11 cellular contexts compared by ENCODE assay signal in genomic region chrX:47958206-47958605, GRCh38. TPM values are rescaled to one million over a fixed set of nuclear protein-coding genes. Genes with fewer than 3 reads are reported as not detected.
A peak's percentile ranks its signal among the peaks of the same experiment; 100 is the strongest.
DNase-seq lines count a peak whose midpoint lies in the region; TF ChIP-seq lines count a peak whose summit lies in the region.
"Not testable (repeated sequence)": the region's sequence is repeated elsewhere in the genome, so short reads cannot be mapped to it uniquely, and the experiment has no call there.
"Had no signal": no experiment of that assay in that cellular context is flagged by ENCODE, and none has a peak within 500 bp of the region (broad histone marks: within the 10 kb centered on the region; RNA-seq: fewer than 3 reads in every experiment).

No MANE protein-coding gene starts in this region.

- in situ Hi-C loops in G401 (cut with HindIII; ENCODE audit: low sequenced_read_pairs): not testable (repeated sequence)

- H3K27me3 ChIP-seq in WERI-Rb-1 (ENCODE audit: insufficient read depth, low read depth, severe bottlenecking): not testable (repeated sequence)

- H3K36me3 ChIP-seq in WERI-Rb-1: not testable (repeated sequence)

- not testable (repeated sequence) for TF ChIP-seq CTCF in WERI-Rb-1 (IDR thresholded peaks at IDR 0.05; ENCODE audit: low read depth, low read length)

- not testable (repeated sequence) for H3K4me3 ChIP-seq in WERI-Rb-1 (ENCODE audit: low read depth, low read length)

- not testable (repeated sequence) for H3K9me3 ChIP-seq in WERI-Rb-1 (ENCODE audit: severe bottlenecking)

- H3K27ac ChIP-seq in WERI-Rb-1: not testable (repeated sequence)

- DNase-seq in G401 (ENCODE audit: low spot score): peak; percentile 0
- peak; percentile 73 to 82 for DNase-seq in NCI-H524 (lab: John Stamatoyannopoulos, UW)
- DNase-seq in NCI-H82 treated with DMSO at 0.1 percent for 48 hours (lab: John Stamatoyannopoulos, UW; ENCODE audit: unreplicated experiment): peak; percentile 24
- DNase-seq in WERI-Rb-1: peak; percentile 69
- peak; percentile 3 for DNase-seq in myocyte (ENCODE audit: low read depth)

RNA-seq across cellular contexts. Expression of gene ZNF182, which starts 45.6 kb away (rescaled TPM):
- total RNA-seq in G401 (2014; rRNA removed; shearing (Covaris generic)): 5.0 and 7.9 TPM in 2 replicates
- total RNA-seq in myocyte: 3.0 TPM in 2 replicates
- polyA plus RNA-seq in myocyte (2012): 1.5 TPM

RNA-seq across cellular contexts. Expression of gene SPACA5, which starts 48.6 kb away (rescaled TPM):
- not detected in 2 replicates for total RNA-seq in G401 (2014; rRNA removed; shearing (Covaris generic))
- not detected in 2 replicates for total RNA-seq in myocyte
- not detected for polyA plus RNA-seq in myocyte (2012)
- total RNA-seq: A673; CD4-positive, alpha-beta memory T cell; CD4-positive, CD25-positive, alpha-beta regulatory T cell; CD8-positive, alpha-beta memory T cell had no signal
- polyA plus RNA-seq: AG04450; CD14-positive monocyte; CD4-positive, alpha-beta memory T cell; CD8-positive, alpha-beta memory T cell had no signal

Comparison
In these comparisons a context has a peak if more than half of its experiments do, and no peak if none do; other contexts are left out.
1. DNase-seq: peak in every context shown above with its lines; median percentile 78 in NCI-H524; 69 in WERI-Rb-1; 24 in NCI-H82 treated with DMSO at 0.1 percent for 48 hours; 3 in myocyte; 0 in G401.